Comparison of ENCODE assay signal across 19 cellular contexts in the genomic region with DNA sequence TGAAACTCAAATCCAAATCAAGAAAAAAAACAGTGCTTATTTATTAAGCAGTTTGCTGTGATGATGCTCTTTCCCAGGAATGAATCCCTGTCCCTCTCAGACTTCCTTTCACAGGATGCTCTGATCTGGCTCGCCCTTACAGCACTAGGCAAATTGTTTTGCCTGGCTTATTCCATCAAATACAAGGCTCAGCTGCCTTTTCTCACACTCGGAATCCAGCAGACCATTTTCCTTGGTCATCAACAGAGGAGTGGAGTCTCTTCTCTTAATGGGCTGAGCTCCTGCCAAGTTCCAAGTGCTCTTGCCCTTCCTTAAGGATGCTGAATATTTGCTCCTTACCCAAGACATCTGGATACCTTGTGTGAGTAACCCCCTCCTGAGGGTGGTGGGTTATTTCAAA.
DNase-seq lines count a peak whose midpoint lies in the region; ATAC-seq and TF ChIP-seq lines count a peak whose summit lies in the region.
"Had no signal": no experiment of that assay in that cellular context is flagged by ENCODE, and none has a peak within 500 bp of the region (broad histone marks: within the 10 kb centered on the region; RNA-seq: fewer than 3 reads in every experiment).

No MANE protein-coding gene starts in this region.

- intact Hi-C loops in sigmoid colon (cut with DNase I): no loop called here

- no peaks in the 10 kb centered on the region for H3K36me3 ChIP-seq in sigmoid colon
- H3K36me3 ChIP-seq: BE2C had no signal

- no peak overlapping the region for H3K27ac ChIP-seq in sigmoid colon

- no peaks in the 10 kb centered on the region for H3K27me3 ChIP-seq in sigmoid colon
- H3K27me3 ChIP-seq: BE2C had no signal

- ATAC-seq in HG02973 (IDR thresholded peaks at IDR 0.05; ENCODE audit: unreplicated experiment) (no peak), HG03469 (IDR thresholded peaks at IDR 0.05; ENCODE audit: unreplicated experiment) (no peak)
- ATAC-seq: Panc1 had no signal

- TF ChIP-seq CTCF in fibroblast of mammary gland (conservative IDR thresholded peaks at IDR 0.05; ENCODE audit: control insufficient read depth, insufficient read depth, low read depth, low read length): no peak
- no peak for TF ChIP-seq CTCF in sigmoid colon (IDR thresholded peaks at IDR 0.05)

- H3K4me1 ChIP-seq in sigmoid colon: peaks cover 0 to 5% (median 0%) of the 10 kb centered on the region in 4 donors

- H3K4me3 ChIP-seq in fibroblast of mammary gland (ENCODE audit: control insufficient read depth, low read depth, low read length) (no peak overlapping the region), sigmoid colon (no peak overlapping the region)

- TF ChIP-seq POLR2A in sigmoid colon (IDR thresholded peaks at IDR 0.05): no peak

- H3K9me3 ChIP-seq in sigmoid colon: no peaks in the 10 kb centered on the region
- H3K9me3 ChIP-seq: BE2C had no signal

- TF ChIP-seq EP300 in sigmoid colon (IDR thresholded peaks at IDR 0.05): no peak

- peak; percentile 12 for DNase-seq in GM04504 (ENCODE audit: low read depth)
- DNase-seq in NCI-H524 treated with DMSO at 0.1 percent for 48 hours (lab: John Stamatoyannopoulos, UW): peak; percentile 10
- peak; percentile 59 for DNase-seq in fibroblast of mammary gland (ENCODE audit: low read depth)
- peak; percentile 61 for DNase-seq in sigmoid colon
- DNase-seq in LoVo (ENCODE audit: low spot score): no peak
- DNase-seq: BE2C; Calu3; CD4-positive, alpha-beta memory T cell; HFFc6; Kasumi-1; NCI-H1105; NCI-H187 treated with DMSO at 0.1 percent for 48 hours; NCI-H2171; NCI-H446; NCI-H82; SHP77 had no signal

- WGBS in sigmoid colon, 2 donors: 42 to 57% methylated on average over 2 of the region's 2 CpGs
